Comparison of ENCODE assay signal across 34 cellular contexts in the genomic region with DNA sequence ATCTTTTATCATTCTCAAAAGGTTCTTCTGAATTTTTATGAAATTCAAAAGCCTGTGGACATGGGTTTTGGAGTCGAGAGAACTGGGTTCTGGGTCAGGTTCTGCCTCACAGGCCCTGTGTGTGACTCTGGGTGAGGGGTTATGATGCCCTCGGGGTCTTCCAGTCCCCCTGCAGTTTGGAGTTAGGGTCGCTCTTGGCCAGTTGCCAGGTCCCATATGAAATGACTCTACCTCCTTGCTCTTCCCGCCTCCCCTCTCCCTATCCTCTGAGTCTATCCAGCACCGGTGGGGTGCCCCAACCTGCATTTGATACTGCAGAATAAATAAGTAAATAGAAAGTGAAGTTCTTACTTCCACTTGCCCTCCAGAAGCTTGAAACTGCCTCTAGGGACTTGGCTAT.
"Had no signal": no experiment of that assay in that cellular context is flagged by ENCODE, and none has a peak within 500 bp of the region (broad histone marks: within the 10 kb centered on the region; RNA-seq: fewer than 3 reads in every experiment).

No MANE protein-coding gene starts in this region.

- H3K27me3 ChIP-seq: adrenal gland, body of pancreas, brain microvascular endothelial cell, breast epithelium had no signal

- H3K27ac ChIP-seq: adrenal gland, body of pancreas, brain microvascular endothelial cell, breast epithelium, VCaP had no signal

- H3K4me1 ChIP-seq: breast epithelium had no signal

- FAIRE-seq: astrocyte, TTC549 had no signal

- H3K9me3 ChIP-seq: adrenal gland, body of pancreas, breast epithelium had no signal

- DNase-seq: activated B cell treated with CpG ODN at 0.5 μM for 24 hours; activated CD4-positive, alpha-beta memory T cell treated with anti-CD3 and anti-CD28 coated beads for 36 hours; activated CD4-positive, alpha-beta T cell treated with anti-CD3 and anti-CD28 coated beads for 4 hours; activated CD4-positive, alpha-beta T cell treated with anti-CD3 and anti-CD28 coated beads, Interleukin-2, amount 10 ng/mL, durations not matched to agents 24 days and 14 days; activated CD4-positive, alpha-beta T cell treated with anti-CD3 and anti-CD28 coated beads, Interleukin-2, amount 50 U/mL, for 1 hour; activated CD4-positive, alpha-beta T cell treated with anti-CD3 and anti-CD28 coated beads, Interleukin-2, amount 50 U/mL, for 4 hours; activated CD4-positive, CD25-positive, alpha-beta regulatory T cell treated with anti-CD3 and anti-CD28 coated beads, Interleukin-2, amount 50 U/mL, for 72 hours; activated CD8-positive, alpha-beta memory T cell treated with anti-CD3 and anti-CD28 coated beads, Interleukin-2, amount 50 U/mL, for 4 hours; activated CD8-positive, alpha-beta T cell treated with anti-CD3 and anti-CD28 coated beads for 36 hours; activated effector memory CD4-positive, alpha-beta T cell treated with anti-CD3 and anti-CD28 coated beads, Interleukin-2, amount 50 U/mL, for 16 hours; activated gamma-delta T cell treated with Interleukin-2 at 50 U/mL for 16 hours; activated naive CD4-positive, alpha-beta T cell; activated naive CD4-positive, alpha-beta T cell treated with anti-CD3 and anti-CD28 coated beads for 36 hours; activated naive CD4-positive, alpha-beta T cell treated with anti-CD3 and anti-CD28 coated beads, Interleukin-2, amount 50 U/mL, for 16 hours; activated naive CD8-positive, alpha-beta T cell treated with anti-CD3 and anti-CD28 coated beads for 36 hours; activated T-cell treated with anti-CD3 and anti-CD28 coated beads for 4 hours; activated T-cell treated with anti-CD3 and anti-CD28 coated beads, Interleukin-2, amount 50 U/mL, for 1 hour; activated T-cell treated with anti-CD3 and anti-CD28 coated beads, Interleukin-2, amount 50 U/mL, for 4 hours; activated T-cell treated with anti-CD3 and anti-CD28 coated beads, Interleukin-2, amount 50 U/mL, for 72 hours; adrenal gland; amniotic stem cell; aorta; body of pancreas; brain microvascular endothelial cell; cerebellar nuclear complex; T-helper 1 cell; T-helper 2 cell; T-helper 9 cell had no signal

- H3K36me3 ChIP-seq: adrenal gland, brain microvascular endothelial cell, breast epithelium had no signal

- H3K4me3 ChIP-seq: adrenal gland, body of pancreas, breast epithelium had no signal

- ATAC-seq: activated CD8-positive, alpha-beta T cell treated with anti-CD3 and anti-CD28 coated beads for 36 hours; activated naive CD4-positive, alpha-beta T cell treated with anti-CD3 and anti-CD28 coated beads, Interleukin-2, amount 50 U/mL, for 72 hours; activated T-cell treated with anti-CD3 and anti-CD28 coated beads, Interleukin-2, amount 50 U/mL, for 4 hours; activated T-cell treated with anti-CD3 and anti-CD28 coated beads, Interleukin-2, amount 50 U/mL, for 72 hours; activated T-helper 17 cell treated with anti-CD3 and anti-CD28 coated beads, Interleukin-2, amount 50 U/mL, for 72 hours; body of pancreas had no signal
